ENCODE assay signal across 1 cellular context in the genomic region with DNA sequence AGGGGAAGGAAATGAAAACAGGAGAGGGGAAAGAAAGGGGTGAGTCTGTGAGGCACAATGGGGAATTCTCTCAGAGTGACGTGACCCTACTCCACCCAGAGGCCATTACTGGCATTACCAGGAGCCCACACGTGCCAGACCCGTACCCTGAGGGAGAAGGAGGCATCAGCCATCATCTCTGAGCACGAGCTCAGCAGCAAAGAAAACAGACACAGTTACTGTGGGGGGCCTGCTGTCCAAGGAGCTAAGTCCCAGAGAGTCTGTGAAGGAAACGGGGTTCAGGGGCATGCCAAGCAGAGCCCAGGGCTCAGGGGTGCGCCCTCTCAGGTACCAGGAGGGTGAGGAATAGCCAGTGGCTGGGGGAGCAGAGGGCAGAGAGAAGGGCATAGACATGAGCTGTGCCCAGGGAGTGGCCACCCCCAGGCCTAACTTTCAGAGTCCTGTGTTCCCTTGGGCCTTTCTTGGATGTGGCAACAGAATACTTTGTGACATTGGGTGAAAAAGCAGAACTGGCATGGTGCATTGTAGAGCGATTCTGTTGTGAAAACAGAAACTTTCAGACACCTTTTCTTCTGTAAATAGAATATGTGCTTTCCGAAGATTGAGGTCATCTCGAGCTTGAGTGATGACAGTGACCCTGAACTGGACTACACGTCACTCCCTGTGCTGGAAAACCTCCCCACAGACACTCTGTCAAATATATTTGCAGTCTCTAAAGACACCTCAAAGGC.
TF ChIP-seq lines count a peak whose summit lies in the region.

No MANE protein-coding gene starts in this region.

TF ChIP-seq in HepG2, 621 proteins besides CTCF, POLR2A, EP300 and RAD21 (continued from another document):
- no peak; the same call in 1 of the 2 replicates for TF ChIP-seq ZNF687 (CRISPR knock-in tag; IDR thresholded peaks at IDR 0.05)
- TF ChIP-seq ZNF598 (CRISPR knock-in tag; IDR thresholded peaks at IDR 0.05; ENCODE audit: borderline replicate concordance): no peak
- no peak for TF ChIP-seq ZNF317 (CRISPR knock-in tag; IDR thresholded peaks at IDR 0.05)
- TF ChIP-seq TAF1 (CRISPR knock-in tag; IDR thresholded peaks at IDR 0.05): no peak
- TF ChIP-seq ZNF556 (CRISPR knock-in tag; IDR thresholded peaks at IDR 0.05; ENCODE audit: borderline replicate concordance): peak; percentile 54; the same call in 1 of the 2 replicates
- TF ChIP-seq KLF13 (CRISPR knock-in tag; IDR thresholded peaks at IDR 0.05): no peak
- 0 out of 2 replicates have a peak, but pooled peaks have one; percentile 7 for TF ChIP-seq YEATS2 (CRISPR knock-in tag; IDR thresholded peaks at IDR 0.05; ENCODE audit: borderline replicate concordance)
- no peak for TF ChIP-seq HOXA9 (CRISPR knock-in tag; IDR thresholded peaks at IDR 0.05; ENCODE audit: borderline replicate concordance)
- no peak for TF ChIP-seq ZNF549 (CRISPR knock-in tag; IDR thresholded peaks at IDR 0.05)
- TF ChIP-seq XRCC5 (optimal IDR thresholded peaks at IDR 0.05; ENCODE audit: low read length): peak; percentile 35
- no peak for TF ChIP-seq RFXANK (CRISPR knock-in tag; IDR thresholded peaks at IDR 0.05)
- TF ChIP-seq KLF11 (CRISPR knock-in tag; IDR thresholded peaks at IDR 0.05): no peak
- peak; percentile 67; the same call in 2 of the 3 replicates for TF ChIP-seq MXI1 (IDR thresholded peaks at IDR 0.05; ENCODE audit: borderline replicate concordance, low read depth, low read length)
- TF ChIP-seq, protein P1, sequence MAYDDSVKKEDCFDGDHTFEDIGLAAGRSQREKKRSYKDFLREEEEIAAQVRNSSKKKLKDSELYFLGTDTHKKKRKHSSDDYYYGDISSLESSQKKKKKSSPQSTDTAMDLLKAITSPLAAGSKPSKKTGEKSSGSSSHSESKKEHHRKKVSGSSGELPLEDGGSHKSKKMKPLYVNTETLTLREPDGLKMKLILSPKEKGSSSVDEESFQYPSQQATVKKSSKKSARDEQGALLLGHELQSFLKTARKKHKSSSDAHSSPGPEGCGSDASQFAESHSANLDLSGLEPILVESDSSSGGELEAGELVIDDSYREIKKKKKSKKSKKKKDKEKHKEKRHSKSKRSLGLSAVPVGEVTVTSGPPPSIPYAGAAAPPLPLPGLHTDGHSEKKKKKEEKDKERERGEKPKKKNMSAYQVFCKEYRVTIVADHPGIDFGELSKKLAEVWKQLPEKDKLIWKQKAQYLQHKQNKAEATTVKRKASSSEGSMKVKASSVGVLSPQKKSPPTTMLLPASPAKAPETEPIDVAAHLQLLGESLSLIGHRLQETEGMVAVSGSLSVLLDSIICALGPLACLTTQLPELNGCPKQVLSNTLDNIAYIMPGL (CRISPR knock-in tag; IDR thresholded peaks at IDR 0.05; ENCODE audit: borderline replicate concordance in 1 of 2, low read depth in 1 of 2): peak in 1 of 2 experiments; percentile 51; a peak in 1 of 4 replicates
- 0 out of 2 replicates have a peak, but pooled peaks have one; percentile 18 for TF ChIP-seq RXRA (CRISPR knock-in tag; IDR thresholded peaks at IDR 0.05)
- no peak for TF ChIP-seq ZNF879 (CRISPR knock-in tag; IDR thresholded peaks at IDR 0.05)
- TF ChIP-seq NFE2 (CRISPR knock-in tag; IDR thresholded peaks at IDR 0.05): no peak
- TF ChIP-seq, protein P2, sequence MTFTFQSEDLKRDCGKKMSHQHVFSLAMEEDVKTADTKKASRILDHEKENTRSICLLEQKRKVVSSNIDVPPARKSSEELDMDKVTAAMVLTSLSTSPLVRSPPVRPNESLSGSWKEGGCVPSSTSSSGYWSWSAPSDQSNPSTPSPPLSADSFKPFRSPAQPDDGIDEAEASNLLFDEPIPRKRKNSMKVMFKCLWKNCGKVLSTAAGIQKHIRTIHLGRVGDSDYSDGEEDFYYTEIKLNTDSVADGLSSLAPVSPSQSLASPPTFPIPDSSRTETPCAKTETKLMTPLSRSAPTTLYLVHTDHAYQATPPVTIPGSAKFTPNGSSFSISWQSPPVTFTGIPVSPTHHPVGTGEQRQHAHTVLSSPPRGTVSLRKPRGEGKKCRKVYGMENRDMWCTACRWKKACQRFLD (CRISPR knock-in tag; IDR thresholded peaks at IDR 0.05; ENCODE audit: borderline replicate concordance): no peak
- TF ChIP-seq TGIF2 (CRISPR knock-in tag; IDR thresholded peaks at IDR 0.05): no peak
- TF ChIP-seq RARA (CRISPR knock-in tag; IDR thresholded peaks at IDR 0.05): no peak
- TF ChIP-seq ETS1 (CRISPR knock-in tag; IDR thresholded peaks at IDR 0.05): no peak
- TF ChIP-seq SRSF4 (IDR thresholded peaks at IDR 0.05; ENCODE audit: low read depth, low read length, poor library complexity, severe bottlenecking): no peak
- 0 out of 2 replicates have a peak, but pooled peaks have one; percentile 27 for TF ChIP-seq ZNF121 (CRISPR knock-in tag; IDR thresholded peaks at IDR 0.05)
- peak; percentile 32; the same call in 1 of the 2 replicates for TF ChIP-seq THAP11 (CRISPR knock-in tag; IDR thresholded peaks at IDR 0.05)
- TF ChIP-seq ZNF768 (CRISPR knock-in tag; IDR thresholded peaks at IDR 0.05): no peak
- TF ChIP-seq, protein P3, sequence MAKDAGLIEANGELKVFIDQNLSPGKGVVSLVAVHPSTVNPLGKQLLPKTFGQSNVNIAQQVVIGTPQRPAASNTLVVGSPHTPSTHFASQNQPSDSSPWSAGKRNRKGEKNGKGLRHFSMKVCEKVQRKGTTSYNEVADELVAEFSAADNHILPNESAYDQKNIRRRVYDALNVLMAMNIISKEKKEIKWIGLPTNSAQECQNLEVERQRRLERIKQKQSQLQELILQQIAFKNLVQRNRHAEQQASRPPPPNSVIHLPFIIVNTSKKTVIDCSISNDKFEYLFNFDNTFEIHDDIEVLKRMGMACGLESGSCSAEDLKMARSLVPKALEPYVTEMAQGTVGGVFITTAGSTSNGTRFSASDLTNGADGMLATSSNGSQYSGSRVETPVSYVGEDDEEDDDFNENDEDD (CRISPR knock-in tag; IDR thresholded peaks at IDR 0.05; ENCODE audit: borderline replicate concordance): 0 out of 2 replicates have a peak, but pooled peaks have one; percentile 27
